Comparison of ENCODE assay signal across 26 cellular contexts in the genomic region with DNA sequence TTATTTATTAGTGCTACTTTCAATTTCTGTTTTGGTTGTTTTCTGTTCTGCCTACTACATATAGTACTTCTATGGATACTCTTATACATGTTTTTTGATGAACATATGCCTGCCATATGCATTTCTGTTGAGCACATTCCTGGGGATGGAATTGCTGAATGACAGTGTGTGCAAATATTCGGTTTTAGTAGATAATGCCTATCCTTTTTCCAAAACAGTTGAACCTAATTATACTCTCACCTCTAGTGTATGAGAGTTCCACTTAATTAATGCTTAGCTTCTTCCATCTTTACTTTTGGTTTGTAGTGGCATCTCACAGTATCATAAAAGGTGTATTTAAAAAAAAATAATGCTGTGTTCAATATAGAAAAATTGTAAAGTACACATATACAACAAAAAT.
"Had no signal": no experiment of that assay in that cellular context is flagged by ENCODE, and none has a peak within 500 bp of the region (broad histone marks: within the 10 kb centered on the region; RNA-seq: fewer than 3 reads in every experiment).

No MANE protein-coding gene starts in this region.

- H3K9me3 ChIP-seq: esophagus squamous epithelium, gastrocnemius medialis, heart right ventricle, left lung, lower lobe of right lung, mucosa of descending colon had no signal

- H3K27ac ChIP-seq: epithelial cell of prostate, esophagus squamous epithelium, gastrocnemius medialis, heart right ventricle, left lung, lower lobe of right lung had no signal

- ATAC-seq: effector memory CD8-positive, alpha-beta T cell; esophagus mucosa; gastrocnemius medialis; heart right ventricle; left cardiac atrium; left lung; left ventricle myocardium superior; lower lobe of right lung; mucosa of descending colon; naive thymus-derived CD8-positive, alpha-beta T cell had no signal

- H3K4me3 ChIP-seq: esophagus squamous epithelium, gastrocnemius medialis, heart right ventricle, left lung, lower lobe of right lung, mucosa of descending colon had no signal

- H3K36me3 ChIP-seq: esophagus squamous epithelium, gastrocnemius medialis, heart right ventricle had no signal

- DNase-seq: cortex of kidney; effector CD8-positive, alpha-beta T cell; effector memory CD8-positive, alpha-beta T cell; endodermal cell; erythroblast; esophagus squamous epithelium; foreskin fibroblast; foreskin melanocyte; gastrocnemius medialis; glutamatergic neuron; head of caudate nucleus; heart right ventricle; hippocampal formation; left cardiac atrium; left lung; left ventricle myocardium superior; lower lobe of right lung; mesenchymal stem cell; mucosa of descending colon; naive B cell; naive thymus-derived CD8-positive, alpha-beta T cell had no signal

- H3K27me3 ChIP-seq: esophagus squamous epithelium, gastrocnemius medialis, heart right ventricle, left lung had no signal

- FAIRE-seq: endometrium, islet of Langerhans, keratinocyte had no signal

- H3K4me1 ChIP-seq: esophagus squamous epithelium, gastrocnemius medialis, heart right ventricle, left lung, lower lobe of right lung had no signal
